ENCODE assay signal across 25 cellular contexts in the genomic region with DNA sequence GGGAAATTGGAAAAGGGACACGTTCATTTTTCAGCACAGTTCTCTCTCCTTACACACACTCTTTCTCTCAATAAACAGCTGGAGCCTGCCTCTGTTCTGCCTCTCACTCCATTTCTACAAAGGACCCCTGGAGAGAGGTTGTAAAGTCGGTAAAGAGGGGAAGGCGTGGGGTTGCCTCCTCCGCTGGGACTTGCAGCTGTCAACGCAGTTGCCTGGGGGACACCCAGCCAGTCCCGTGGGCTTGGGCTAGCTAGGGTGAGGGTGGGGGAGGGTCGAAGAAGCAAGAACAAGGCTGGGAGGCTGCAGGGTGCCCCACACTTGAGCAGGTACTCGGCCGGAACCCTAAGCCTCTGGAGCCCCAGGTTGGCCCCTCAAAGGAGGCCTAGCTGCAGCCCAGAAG.
DNase-seq lines count a peak whose midpoint lies in the region; ATAC-seq lines count a peak whose summit lies in the region.
"Had no signal": no experiment of that assay in that cellular context is flagged by ENCODE, and none has a peak within 500 bp of the region (broad histone marks: within the 10 kb centered on the region; RNA-seq: fewer than 3 reads in every experiment).

No MANE protein-coding gene starts in this region.

- H3K4me3 ChIP-seq in iPS-18c (ENCODE audit: insufficient read depth, low read depth, low read length): peak overlapping the region; percentile 16; the same call in 1 of the 2 replicates
- H3K4me3 ChIP-seq: hepatocyte, lung, skin epidermis had no signal

- no peaks in the 10 kb centered on the region for H3K9me3 ChIP-seq in iPS-18c (ENCODE audit: control insufficient read depth, insufficient read depth, low read length)
- H3K9me3 ChIP-seq: neutrophil, SK-N-SH had no signal

- ATAC-seq in GM18861 (IDR thresholded peaks at IDR 0.05; ENCODE audit: unreplicated experiment) (no peak), HG03378 (IDR thresholded peaks at IDR 0.05; ENCODE audit: unreplicated experiment) (no peak)
- ATAC-seq: stimulated activated naive B cell treated with anti-CD40 and anti-IgM and Interleukin-4, amounts not matched to agents 10 μg/mL and 1 μg/mL and 100 μg/mL, for 72 hours had no signal

- DNase-seq in DMS79 treated with DMSO at 0.1 percent for 48 hours (lab: John Stamatoyannopoulos, UW) (peak; percentile 15), NCI-H1417 (lab: John Stamatoyannopoulos, UW) (peak; percentile 4 to 95 (median 78)), NCI-H510A (lab: John Stamatoyannopoulos, UW) (peak; percentile 43), HCEC 1CT (no peak), KG1 (lab: John Stamatoyannopoulos, UW) (no peak)
- DNase-seq: activated CD8-positive, alpha-beta memory T cell treated with anti-CD3 and anti-CD28 coated beads, Interleukin-2, amount 50 U/mL, for 4 hours; activated naive CD8-positive, alpha-beta T cell treated with anti-CD3 and anti-CD28 coated beads for 36 hours; central memory CD4-positive, alpha-beta T cell; DMS 273 treated with DMSO at 0.1 percent for 48 hours; foreskin fibroblast; GF-D8; NCI-H1436; NCI-H446; RPMI8226; SK-N-SH; stimulated activated CD4-positive, alpha-beta T cell treated with anti-CD3 and anti-CD28 coated beads, Interleukin-2, amount 100 ng/mL, for 24 hours; stimulated activated naive B cell treated with anti-CD40 and anti-IgM and Interleukin-4, amounts not matched to agents 10 μg/mL and 1 μg/mL and 100 μg/mL, for 72 hours; T-helper 2 cell had no signal

Comparison
In these comparisons a context has a peak if more than half of its experiments do, and no peak if none do; other contexts are left out.
1. DNase-seq: peak in DMS79 treated with DMSO at 0.1 percent for 48 hours (single experiment), NCI-H1417 (3 of 3) and NCI-H510A (single experiment); none in HCEC 1CT (single experiment) and KG1 (single experiment).